Comparison of ENCODE assay signal across 24 cellular contexts in genomic region chr11:110335358-110335757, GRCh38.
"Had no signal": no experiment of that assay in that cellular context is flagged by ENCODE, and none has a peak within 500 bp of the region (broad histone marks: within the 10 kb centered on the region; RNA-seq: fewer than 3 reads in every experiment).

No MANE protein-coding gene starts in this region.

- H3K27me3 ChIP-seq: dorsolateral prefrontal cortex, gastrocnemius medialis, heart left ventricle, hepatocyte, right atrium auricular region, stomach, thyroid gland had no signal

- ATAC-seq: esophagus mucosa, gastrocnemius medialis, heart left ventricle, left ventricle myocardium superior, lower lobe of right lung, sciatic nerve had no signal

- H3K4me2 ChIP-seq: hepatocyte, smooth muscle cell had no signal

- H3K9me3 ChIP-seq: gastrocnemius medialis, heart left ventricle, lower lobe of right lung, prostate gland, right atrium auricular region, stomach, thyroid gland had no signal

- H2AFZ ChIP-seq: hepatocyte had no signal

- H3K4me1 ChIP-seq: gastrocnemius medialis, heart left ventricle, lower lobe of right lung, prostate gland, right atrium auricular region, stomach, thyroid gland had no signal

- H3K4me1 Mint-ChIP-seq: nephron progenitor cell had no signal

- H3K4me3 Mint-ChIP-seq: naive B cell, nephron progenitor cell, type B pancreatic cell had no signal

- H3K27me3 Mint-ChIP-seq: naive B cell, type B pancreatic cell had no signal

- H3K79me2 ChIP-seq: hepatocyte had no signal

- H3K27ac ChIP-seq: dorsolateral prefrontal cortex, gastrocnemius medialis, heart left ventricle, hepatocyte, lower lobe of right lung, prostate gland, right atrium auricular region, stomach, thyroid gland had no signal

- H3K36me3 Mint-ChIP-seq: type B pancreatic cell had no signal

- H3K4me3 ChIP-seq: dorsolateral prefrontal cortex, gastrocnemius medialis, heart left ventricle, hepatocyte, lower lobe of right lung, prostate gland, right atrium auricular region, smooth muscle cell, stomach, thyroid gland had no signal

- DNase-seq: dorsolateral prefrontal cortex; effector CD4-positive, alpha-beta T cell; foreskin fibroblast; gastrocnemius medialis; heart left ventricle; left ventricle myocardium superior; lower lobe of right lung; naive B cell; nephron progenitor cell; nucleus accumbens; stimulated activated CD4-positive, alpha-beta T cell treated with anti-CD3 and anti-CD28 coated beads, Interleukin-12 subunit alpha, Interleukin-12 subunit beta, amount 100 ng/mL, for 4 hours; stimulated activated CD4-positive, alpha-beta T cell treated with anti-CD3 and anti-CD28 coated beads, Interleukin-1b, Interleukin-23, amount 100 ng/mL, for 48 hours; stimulated activated CD4-positive, alpha-beta T cell treated with anti-CD3 and anti-CD28 coated beads, Interleukin-4, amount 100 ng/mL, for 1 hour; stimulated activated CD8-positive, alpha-beta memory T cell treated with anti-CD3 and anti-CD28 coated beads, Interleukin-4, amount 100 ng/mL, for 48 hours; stimulated activated naive CD4-positive, alpha-beta T cell treated with Interleukin-2 at 50 U/mL for 16 hours; stomach; thyroid gland had no signal

- H3K36me3 ChIP-seq: gastrocnemius medialis, heart left ventricle, lower lobe of right lung, prostate gland, right atrium auricular region, stomach, thyroid gland had no signal

- H3K27ac Mint-ChIP-seq: naive B cell, nephron progenitor cell had no signal
